Comparison of ENCODE assay signal across 20 cellular contexts in the genomic region with DNA sequence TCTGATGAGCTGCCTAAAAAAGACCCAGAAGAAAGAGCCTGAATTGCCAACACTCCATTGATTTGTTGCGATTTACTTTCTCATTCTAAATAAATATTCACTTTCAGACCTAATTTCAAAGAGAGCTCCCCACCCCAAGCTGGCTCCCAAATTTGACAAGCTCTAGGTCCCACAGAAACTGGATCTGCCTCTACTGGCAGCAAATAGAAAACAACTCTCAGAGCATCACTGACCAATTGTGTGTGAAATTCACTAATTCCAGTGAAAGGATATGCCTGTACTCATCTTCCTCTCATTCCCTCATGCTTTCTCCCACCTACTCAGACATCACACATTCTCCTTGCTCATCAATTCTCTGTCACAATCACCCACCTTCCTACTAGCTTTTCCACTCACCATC.
A peak's percentile ranks its signal among the peaks of the same experiment; 100 is the strongest.
DNase-seq lines count a peak whose midpoint lies in the region; ATAC-seq, FAIRE-seq and TF ChIP-seq lines count a peak whose summit lies in the region.
"Had no signal": no experiment of that assay in that cellular context is flagged by ENCODE, and none has a peak within 500 bp of the region (broad histone marks: within the 10 kb centered on the region; RNA-seq: fewer than 3 reads in every experiment).

No MANE protein-coding gene starts in this region.

- no peak overlapping the region for H3K4me3 Mint-ChIP-seq in nephron progenitor cell
- H3K4me3 Mint-ChIP-seq: CD4-positive, alpha-beta memory T cell; HFFc6 had no signal

- H3K79me2 ChIP-seq in H1 (ENCODE audit: control insufficient read depth in 1 of 2, insufficient read depth in 2 of 2, low read length in 2 of 2): no peaks in the 10 kb centered on the region

- WGBS in H1 (ENCODE audit: extremely low coverage in 1 of 2, insufficient coverage in 1 of 2, insufficient read length in 1 of 2, insufficient replicate concordance in 2 of 2, low coverage in 1 of 2, low lambda C conversion rate in 2 of 2, missing lambda C conversion rate in 1 of 2), 2 experiments: 80% methylated on average over 1 of the region's 1 CpG; no CpG with 5 or more reads in 1 of the 2 experiments
- no CpG with 5 or more reads among the region's 1 CpG for WGBS in neuronal stem cell (ENCODE audit: extremely low coverage in 2 of 2, insufficient read length in 2 of 2, insufficient replicate concordance in 1 of 2), 2 donors

- H4K91ac ChIP-seq in H1 (replicated peaks; ENCODE audit: insufficient read length, low read length) (no peak overlapping the region), neuronal stem cell (ENCODE audit: low read depth, low read length, poor library complexity) (no peak overlapping the region)

- H3K79me1 ChIP-seq in H1 (ENCODE audit: low read depth, low read length) (no peaks in the 10 kb centered on the region), neuronal stem cell (ENCODE audit: low read depth, low read length) (no peaks in the 10 kb centered on the region)

- H3K23me2 ChIP-seq in H1 (ENCODE audit: low read depth, low read length): no peaks in the 10 kb centered on the region

- TF ChIP-seq CTCF in HEK293 (tag by site-specific recombination; IDR thresholded peaks at IDR 0.05): no peak
- TF ChIP-seq CTCF in H1 (IDR thresholded peaks at IDR 0.05; ENCODE audit: control extremely low read depth in 1 of 3, insufficient read depth in 1 of 3, low read depth in 1 of 3, low read length in 3 of 3): peak in 1 of 3 experiments; percentile 15; a peak in 1 of 4 replicates
- no peak for TF ChIP-seq CTCF in nephron progenitor cell (IDR thresholded peaks at IDR 0.05)

- H3K36me3 ChIP-seq in HEK293 (ENCODE audit: control insufficient read depth in 2 of 2, insufficient read depth in 1 of 2, low read length in 2 of 2) (no peaks in the 10 kb centered on the region), H1 (ENCODE audit: control insufficient read depth in 2 of 4, insufficient read depth in 4 of 4, low read length in 3 of 4) (peaks cover 0 to 2% (median 0%) of the 10 kb centered on the region in 4 experiments; a peak in 1 of 8 replicates), neuronal stem cell (replicated peaks in 1 of 2; ENCODE audit: control insufficient read depth in 2 of 2, insufficient read depth in 2 of 2, low read length in 2 of 2) (no peaks in the 10 kb centered on the region), HAP-1 (replicated peaks) (no peaks in the 10 kb centered on the region)

- DNase-seq in H1 (ENCODE audit: low read depth in 1 of 2, low spot score in 2 of 2) (no peak), nephron progenitor cell (no peak), neuronal stem cell (ENCODE audit: low spot score) (no peak), ureter (ENCODE audit: low spot score) (no peak), putamen (ENCODE audit: low spot score) (no peak), HAP-1 (ENCODE audit: low spot score in 2 of 2) (no peak)
- DNase-seq: C1 segment of cervical spinal cord; Calu3; CD4-positive, alpha-beta memory T cell; COR-L47; DMS53; DMS79 treated with DMSO at 0.1 percent for 48 hours; GF-D8; GM23248; HFFc6 had no signal

- no peak for TF ChIP-seq POLR2A in H1 (IDR thresholded peaks at IDR 0.05; ENCODE audit: control extremely low read depth in 1 of 2, low read depth in 2 of 2, low read length in 2 of 2)

- peaks cover 6% of the 10 kb centered on the region for H3K4me1 Mint-ChIP-seq in nephron progenitor cell
- H3K4me1 Mint-ChIP-seq: CD4-positive, alpha-beta memory T cell had no signal

- H3K4me1 ChIP-seq in HEK293 (ENCODE audit: control insufficient read depth, insufficient read depth, low read length): no peaks in the 10 kb centered on the region
- peaks cover 0 to 4% (median under 1%) of the 10 kb centered on the region in 4 experiments; a peak in 2 of 7 replicates for H3K4me1 ChIP-seq in H1 (replicated peaks in 1 of 4; ENCODE audit: control insufficient read depth in 3 of 4, insufficient read depth in 4 of 4, low read length in 3 of 4)
- peaks cover 5 to 10% of the 10 kb centered on the region in 2 donors for H3K4me1 ChIP-seq in neuronal stem cell (ENCODE audit: control insufficient read depth in 2 of 2, insufficient read depth in 1 of 2, low read depth in 1 of 2, low read length in 2 of 2)
- no peaks in the 10 kb centered on the region for H3K4me1 ChIP-seq in HAP-1

- H2AFZ ChIP-seq in H1 (ENCODE audit: low read length) (0 out of 2 replicates have a peak overlapping the region, but pooled peaks have one; percentile 88), neuronal stem cell (ENCODE audit: low read length) (peak overlapping the region; percentile 15)
- H2AFZ ChIP-seq: GM23248 had no signal

- no peak overlapping the region for H3K56ac ChIP-seq in H1 (replicated peaks; ENCODE audit: insufficient read length, low read depth, low read length)

- H3K27ac Mint-ChIP-seq in nephron progenitor cell: peak overlapping the region; percentile 9
- H3K27ac Mint-ChIP-seq: CD4-positive, alpha-beta memory T cell; HFFc6 had no signal

- H3K27ac ChIP-seq in HEK293 (ENCODE audit: extremely low read depth, low read depth, low read length): no peak overlapping the region
- no peak overlapping the region for H3K27ac ChIP-seq in H1 (ENCODE audit: low read depth, low read length)
- no peak overlapping the region for H3K27ac ChIP-seq in neuronal stem cell (replicated peaks; ENCODE audit: low read length)
- H3K27ac ChIP-seq: GM23248 had no signal

- POLR2A ChIA-PET in HEK293 (lab: Yijun Ruan, JAX): no interaction called here
- POLR2A ChIA-PET in H1 (lab: Charles Lee; ENCODE audit: partially characterized antibody): interaction anchor here (0.5 kb wide), 1 partner anchor 126 kb away, joined by 5 read pairs; no protein-coding TSS in a partner anchor

- CTCF ChIA-PET in HEK293 (lab: Yijun Ruan, JAX) (no interaction called here), H1 (lab: Charles Lee; ENCODE audit: partially characterized antibody) (interaction anchor here (0.7 to 2.5 kb wide), 6 partner anchors 8 to 838 kb away, joined by 3 to 13 read pairs (median 3); no protein-coding TSS in a partner anchor)

- no peaks in the 10 kb centered on the region for H3K36me3 Mint-ChIP-seq in nephron progenitor cell (ENCODE audit: low read depth)
- H3K36me3 Mint-ChIP-seq: CD4-positive, alpha-beta memory T cell had no signal

- H2BK120ac ChIP-seq in H1 (replicated peaks; ENCODE audit: low read depth, low read length) (no peak overlapping the region), neuronal stem cell (ENCODE audit: low read depth, low read length) (no peak overlapping the region)

- H2BK15ac ChIP-seq in H1 (ENCODE audit: low read length) (no peak overlapping the region), neuronal stem cell (ENCODE audit: low read length) (no peak overlapping the region)

- H3K9ac ChIP-seq in H1 (replicated peaks in 1 of 4; ENCODE audit: extremely low read depth in 1 of 4, low read depth in 3 of 4, low read length in 3 of 4) (no peak overlapping the region), neuronal stem cell (ENCODE audit: low read depth, low read length, poor library complexity) (no peak overlapping the region)
- H3K9ac ChIP-seq: GM23248 had no signal

- H3K14ac ChIP-seq in H1 (ENCODE audit: insufficient read length) (no peak overlapping the region), neuronal stem cell (ENCODE audit: low read length) (no peak overlapping the region)

- peaks cover 3% of the 10 kb centered on the region for H3K27me3 Mint-ChIP-seq in nephron progenitor cell (ENCODE audit: low read depth, poor library complexity)

- H2AK5ac ChIP-seq in H1 (ENCODE audit: low read depth, low read length) (no peak overlapping the region), neuronal stem cell (ENCODE audit: low read depth, low read length) (no peak overlapping the region)

- no peak for ATAC-seq in GM21717 (IDR thresholded peaks at IDR 0.05; ENCODE audit: unreplicated experiment)
- ATAC-seq: HCT116 had no signal

- H3K4ac ChIP-seq in H1 (replicated peaks; ENCODE audit: insufficient read length, low read depth, low read length) (no peak overlapping the region), neuronal stem cell (ENCODE audit: low read length) (no peak overlapping the region)

- H3K9me3 ChIP-seq in HEK293 (ENCODE audit: control insufficient read depth, insufficient read depth, low read depth, low read length) (no peaks in the 10 kb centered on the region), H1 (ENCODE audit: insufficient read depth in 2 of 2, low read depth in 1 of 2, low read length in 1 of 2) (peaks cover 0 to 5% of the 10 kb centered on the region in 2 experiments; a peak in 2 of 4 replicates), neuronal stem cell (replicated peaks in 1 of 2; ENCODE audit: control insufficient read depth in 2 of 2, insufficient read depth in 1 of 2, low read depth in 1 of 2, low read length in 2 of 2) (peaks cover 0 to 11% of the 10 kb centered on the region in 2 donors), HAP-1 (no peaks in the 10 kb centered on the region)

- H2BK12ac ChIP-seq in H1 (ENCODE audit: low read depth, low read length) (no peak overlapping the region), neuronal stem cell (ENCODE audit: low read length) (no peak overlapping the region)

- H4K20me1 ChIP-seq in H1 (replicated peaks in 1 of 2; ENCODE audit: control insufficient read depth in 1 of 2, insufficient read depth in 2 of 2, low read length in 2 of 2): no peaks in the 10 kb centered on the region

- no peak overlapping the region for H4K5ac ChIP-seq in H1 (ENCODE audit: insufficient read length, low read depth, low read length)

- H3K27me3 ChIP-seq in H1 (replicated peaks in 1 of 4; ENCODE audit: control insufficient read depth in 3 of 4, extremely low read depth in 1 of 4, insufficient read depth in 3 of 4, low read length in 3 of 4): no peaks in the 10 kb centered on the region
- no peaks in the 10 kb centered on the region for H3K27me3 ChIP-seq in neuronal stem cell (ENCODE audit: control insufficient read depth in 3 of 3, insufficient read depth in 3 of 3, low read depth in 1 of 3, low read length in 3 of 3)
- H3K27me3 ChIP-seq in HAP-1 (ENCODE audit: low read depth): no peaks in the 10 kb centered on the region

- H3K23ac ChIP-seq in H1 (ENCODE audit: insufficient read length): no peak overlapping the region
- no peak overlapping the region for H3K23ac ChIP-seq in neuronal stem cell (ENCODE audit: low read depth, low read length, poor library complexity)

- H2BK5ac ChIP-seq in H1 (ENCODE audit: low read depth, low read length): no peak overlapping the region
- no peak overlapping the region for H2BK5ac ChIP-seq in neuronal stem cell (ENCODE audit: low read length)

- TF ChIP-seq EP300 in H1 (IDR thresholded peaks at IDR 0.05; ENCODE audit: borderline replicate concordance in 1 of 2, low read depth in 2 of 2, low read length in 2 of 2): no peak

- H3K9me3 Mint-ChIP-seq in nephron progenitor cell: peaks cover 20% of the 10 kb centered on the region

- TF ChIP-seq RAD21 in H1 (IDR thresholded peaks at IDR 0.05 in 1 of 2, conservative IDR thresholded peaks at IDR 0.05 in 1 of 2; ENCODE audit: low read depth in 2 of 2, low read length in 2 of 2): no peak

- in situ Hi-C loops in HAP-1 (cut with MboI; ENCODE audit: low sequenced_read_pairs): no loop called here

- H4K8ac ChIP-seq in H1 (ENCODE audit: extremely low read depth, insufficient read depth, low read length) (no peak overlapping the region), neuronal stem cell (ENCODE audit: low read depth, low read length) (no peak overlapping the region)

- H3K18ac ChIP-seq in H1 (ENCODE audit: extremely low read depth, low read length) (no peak overlapping the region), neuronal stem cell (ENCODE audit: low read length) (no peak overlapping the region)

- no peak overlapping the region for H2BK20ac ChIP-seq in H1 (ENCODE audit: low read length)

- no peak for FAIRE-seq in H1 (lab: Jason Lieb, UNC)
- FAIRE-seq: GM12892, H54 had no signal

- H3K4me3 ChIP-seq in HEK293 (ENCODE audit: low read depth, low read length): no peak overlapping the region
- H3K4me3 ChIP-seq in H1 (ENCODE audit: extremely low read depth in 1 of 4, insufficient read depth in 2 of 4, low read depth in 3 of 4, low read length in 4 of 4): 0 out of 8 replicates have a peak overlapping the region, but pooled peaks of 1 of the 4 experiments have one; percentile 6
- H3K4me3 ChIP-seq in neuronal stem cell (ENCODE audit: low read length in 2 of 2): no peak overlapping the region
- no peak overlapping the region for H3K4me3 ChIP-seq in HAP-1
- H3K4me3 ChIP-seq: GM23248 had no signal

- H3K4me2 ChIP-seq in H1 (ENCODE audit: insufficient read depth in 1 of 2, low read depth in 2 of 2, low read length in 2 of 2) (no peak overlapping the region), neuronal stem cell (ENCODE audit: insufficient read depth, low read length, poor library complexity, severe bottlenecking) (no peak overlapping the region)
